In genomic region chr4:52911684-52912294, GRCh38 we compare ENCODE assay signal across 8 cellular contexts. TPM values are rescaled to one million over a fixed set of nuclear protein-coding genes. Genes with fewer than 3 reads are reported as not detected.
A peak's percentile ranks its signal among the peaks of the same experiment; 100 is the strongest.
DNase-seq lines count a peak whose midpoint lies in the region; ATAC-seq and TF ChIP-seq lines count a peak whose summit lies in the region.

No MANE protein-coding gene starts in this region.

- H3K36me3 Mint-ChIP-seq in activated CD4-positive, alpha-beta T cell treated with anti-CD3 and anti-CD28 coated beads, Interleukin-2, amount 10 ng/mL, durations not matched to agents 24 days and 14 days (ENCODE audit: low read depth): no peaks in the 10 kb centered on the region
- peaks cover 15% of the 10 kb centered on the region for H3K36me3 Mint-ChIP-seq in memory B cell

- ATAC-seq in GM18498 (IDR thresholded peaks at IDR 0.05; ENCODE audit: unreplicated experiment) (peak; percentile 84), HG03066 (IDR thresholded peaks at IDR 0.05; ENCODE audit: low read depth, unreplicated experiment) (peak; percentile 93), memory B cell (ENCODE audit: low read depth) (no peak)

- H3K27me3 Mint-ChIP-seq in activated CD4-positive, alpha-beta T cell treated with anti-CD3 and anti-CD28 coated beads, Interleukin-2, amount 10 ng/mL, durations not matched to agents 24 days and 14 days: no peaks in the 10 kb centered on the region
- H3K27me3 Mint-ChIP-seq in memory B cell: no peaks in the 10 kb centered on the region

- H3K27ac Mint-ChIP-seq in activated CD4-positive, alpha-beta T cell treated with anti-CD3 and anti-CD28 coated beads, Interleukin-2, amount 10 ng/mL, durations not matched to agents 24 days and 14 days: no peak overlapping the region
- H3K27ac Mint-ChIP-seq in memory B cell: no peak overlapping the region

- no peaks in the 10 kb centered on the region for H3K9me3 Mint-ChIP-seq in activated CD4-positive, alpha-beta T cell treated with anti-CD3 and anti-CD28 coated beads, Interleukin-2, amount 10 ng/mL, durations not matched to agents 24 days and 14 days
- H3K9me3 Mint-ChIP-seq in memory B cell: no peaks in the 10 kb centered on the region

- TF ChIP-seq CTCF in AG04449 (IDR thresholded peaks at IDR 0.05; ENCODE audit: insufficient read depth, low read length, missing control alignments): peak; percentile 65

- CTCF ChIA-PET in AG04449 (lab: Yijun Ruan, JAX): interaction anchor here (0.7 to 2.6 kb wide), 22 partner anchors 8 to 367 kb away, joined by 3 to 11 read pairs (median 5); no protein-coding TSS in a partner anchor

- POLR2A ChIA-PET in AG04449 (lab: Yijun Ruan, JAX): no interaction called here

- no peak for DNase-seq in AG04449 (ENCODE audit: low read depth, low spot score)
- DNase-seq in NCI-H460 (ENCODE audit: extremely low read depth, low read depth): peak; percentile 65
- peak; percentile 91 for DNase-seq in activated CD4-positive, alpha-beta T cell treated with anti-CD3 and anti-CD28 coated beads, Interleukin-2, amount 10 ng/mL, durations not matched to agents 24 days and 14 days
- peak; percentile 42 to 80 for DNase-seq in dermis microvascular lymphatic vessel endothelial cell (ENCODE audit: low read depth in 2 of 2)
- peak; percentile 27 to 45 for DNase-seq in memory B cell (ENCODE audit: low spot score in 2 of 2)
- DNase-seq in stimulated activated CD8-positive, alpha-beta memory T cell treated with anti-CD3 and anti-CD28 coated beads, Interleukin-4, amount 100 ng/mL, for 48 hours: peak; percentile 91

- intact Hi-C loops in activated CD4-positive, alpha-beta T cell treated with anti-CD3 and anti-CD28 coated beads, Interleukin-2, amount 10 ng/mL, durations not matched to agents 24 days and 14 days (cut with micrococcal nuclease): no loop called here

- H3K4me3 Mint-ChIP-seq in activated CD4-positive, alpha-beta T cell treated with anti-CD3 and anti-CD28 coated beads, Interleukin-2, amount 10 ng/mL, durations not matched to agents 24 days and 14 days: no peak overlapping the region
- no peak overlapping the region for H3K4me3 Mint-ChIP-seq in memory B cell

- no peaks in the 10 kb centered on the region for H3K4me1 Mint-ChIP-seq in activated CD4-positive, alpha-beta T cell treated with anti-CD3 and anti-CD28 coated beads, Interleukin-2, amount 10 ng/mL, durations not matched to agents 24 days and 14 days
- no peaks in the 10 kb centered on the region for H3K4me1 Mint-ChIP-seq in memory B cell

- no peak overlapping the region for H3K4me3 ChIP-seq in AG04449 (ENCODE audit: low read depth, low read length)

RNA-seq across cellular contexts. Expression of gene RASL11B, which starts 49.7 kb away (rescaled TPM):
- total RNA-seq in NCI-H460 (2014; rRNA removed; shearing (Covaris generic)): 0.20 and 0.35 TPM in 2 replicates
- 0.60 and 0.70 TPM in 2 replicates for polyA plus RNA-seq in NCI-H460 (2014; cell fraction: nucleus; rRNA removed)
- 2.0 and 2.2 TPM in 2 replicates for total RNA-seq in activated CD4-positive, alpha-beta T cell treated with anti-CD3 and anti-CD28 coated beads, Interleukin-2, amount 10 ng/mL, durations not matched to agents 24 days and 14 days
- not detected in 2 replicates for total RNA-seq in dermis microvascular lymphatic vessel endothelial cell
